In genomic region chr6:119586250-119586882, GRCh38 we compare ENCODE assay signal across 1 cellular context.
TF ChIP-seq lines count a peak whose summit lies in the region.

No MANE protein-coding gene starts in this region.

TF ChIP-seq in GM12878, 131 proteins besides CTCF, POLR2A, EP300 and RAD21 (continued from another document):
- TF ChIP-seq GATAD2B (conservative IDR thresholded peaks at IDR 0.05; ENCODE audit: low read depth) (0 out of 2 replicates have a peak, but pooled peaks have one; percentile 60), ZBED1 (IDR thresholded peaks at IDR 0.05; ENCODE audit: borderline replicate concordance) (0 out of 2 replicates have a peak, but pooled peaks have one; percentile 65), SKIL (IDR thresholded peaks at IDR 0.05; ENCODE audit: low read depth, poor library complexity, severe bottlenecking) (no peak), BCL11A (IDR thresholded peaks at IDR 0.05; ENCODE audit: low read depth, low read length) (peak; percentile 83; the same call in 1 of the 2 replicates), LARP7 (IDR thresholded peaks at IDR 0.05) (no peak), IRF4 (IDR thresholded peaks at IDR 0.05; ENCODE audit: low read depth, low read length) (peak; percentile 69; the same call in 1 of the 2 replicates), ETV6 (conservative IDR thresholded peaks at IDR 0.05 in 1 of 2, IDR thresholded peaks at IDR 0.05 in 1 of 2; ENCODE audit: borderline replicate concordance in 1 of 2, low read depth in 1 of 2) (peak in 1 of 2 experiments; percentile 79; a peak in 2 of 4 replicates), IKZF1 (conservative IDR thresholded peaks at IDR 0.05) (peak; percentile 96), TARDBP (IDR thresholded peaks at IDR 0.05; ENCODE audit: borderline replicate concordance) (no peak), MTA2 (IDR thresholded peaks at IDR 0.05; ENCODE audit: low read depth) (peak; percentile 68; the same call in 1 of the 2 replicates), KLF5 (IDR thresholded peaks at IDR 0.05; ENCODE audit: partially characterized antibody) (no peak), MYB (IDR thresholded peaks at IDR 0.05; ENCODE audit: borderline replicate concordance, low read depth, low read length) (no peak), CBX5 (IDR thresholded peaks at IDR 0.05; ENCODE audit: low read depth) (no peak), ZZZ3 (IDR thresholded peaks at IDR 0.05; ENCODE audit: control insufficient read depth, insufficient read length, low read depth) (no peak), POLR2AphosphoS5 (IDR thresholded peaks at IDR 0.05; ENCODE audit: low read length) (no peak), SREBF1 (IDR thresholded peaks at IDR 0.05; ENCODE audit: low read length) (no peak), CEBPB (IDR thresholded peaks at IDR 0.05; ENCODE audit: borderline replicate concordance in 1 of 2, low read depth in 2 of 2, low read length in 2 of 2) (no peak), EGR1 (IDR thresholded peaks at IDR 0.05; ENCODE audit: borderline replicate concordance in 1 of 2, low read depth in 2 of 2, low read length in 2 of 2) (peak in 1 of 2 experiments; percentile 82; a peak in 2 of 3 replicates), SPI1 (IDR thresholded peaks at IDR 0.05; ENCODE audit: borderline replicate concordance, insufficient read depth, low read depth, low read length) (peak; percentile 89), SMAD5 (IDR thresholded peaks at IDR 0.05; ENCODE audit: low read depth) (no peak), YBX1 (IDR thresholded peaks at IDR 0.05) (no peak), CEBPZ (IDR thresholded peaks at IDR 0.05; ENCODE audit: low read depth, low read length) (no peak), HDAC2 (IDR thresholded peaks at IDR 0.05) (no peak), CREM (IDR thresholded peaks at IDR 0.05; ENCODE audit: low read depth) (peak; percentile 76; the same call in 1 of the 2 replicates), CHD2 (IDR thresholded peaks at IDR 0.05; ENCODE audit: borderline replicate concordance, low read depth, low read length) (no peak), IRF5 (IDR thresholded peaks at IDR 0.05; ENCODE audit: borderline replicate concordance) (no peak), BACH1 (IDR thresholded peaks at IDR 0.05; ENCODE audit: borderline replicate concordance) (no peak), RELA (IDR thresholded peaks at IDR 0.05; ENCODE audit: borderline replicate concordance, partially characterized antibody) (no peak), ATF2 (IDR thresholded peaks at IDR 0.05; ENCODE audit: low read length) (peak; percentile 64), JUNB (IDR thresholded peaks at IDR 0.05) (peak; percentile 47), MEF2B (IDR thresholded peaks at IDR 0.05; ENCODE audit: partially characterized antibody, poor library complexity, severe bottlenecking) (no peak), NFIC (IDR thresholded peaks at IDR 0.05; ENCODE audit: low read depth, low read length) (peak; percentile 90), ZNF207 (IDR thresholded peaks at IDR 0.05; ENCODE audit: borderline replicate concordance) (no peak), MEF2A (IDR thresholded peaks at IDR 0.05; ENCODE audit: insufficient read depth, low read depth, low read length) (0 out of 2 replicates have a peak, but pooled peaks have one; percentile 41), DPF2 (IDR thresholded peaks at IDR 0.05) (peak; percentile 89), STAT3 (IDR thresholded peaks at IDR 0.05; ENCODE audit: low read depth, low read length) (no peak), BRCA1 (IDR thresholded peaks at IDR 0.05; ENCODE audit: low read depth, low read length) (no peak)
- TF ChIP-seq, protein P1, sequence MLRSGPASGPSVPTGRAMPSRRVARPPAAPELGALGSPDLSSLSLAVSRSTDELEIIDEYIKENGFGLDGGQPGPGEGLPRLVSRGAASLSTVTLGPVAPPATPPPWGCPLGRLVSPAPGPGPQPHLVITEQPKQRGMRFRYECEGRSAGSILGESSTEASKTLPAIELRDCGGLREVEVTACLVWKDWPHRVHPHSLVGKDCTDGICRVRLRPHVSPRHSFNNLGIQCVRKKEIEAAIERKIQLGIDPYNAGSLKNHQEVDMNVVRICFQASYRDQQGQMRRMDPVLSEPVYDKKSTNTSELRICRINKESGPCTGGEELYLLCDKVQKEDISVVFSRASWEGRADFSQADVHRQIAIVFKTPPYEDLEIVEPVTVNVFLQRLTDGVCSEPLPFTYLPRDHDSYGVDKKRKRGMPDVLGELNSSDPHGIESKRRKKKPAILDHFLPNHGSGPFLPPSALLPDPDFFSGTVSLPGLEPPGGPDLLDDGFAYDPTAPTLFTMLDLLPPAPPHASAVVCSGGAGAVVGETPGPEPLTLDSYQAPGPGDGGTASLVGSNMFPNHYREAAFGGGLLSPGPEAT (IDR thresholded peaks at IDR 0.05; ENCODE audit: low read depth) = peak; percentile 77
